1 cellular context compared by ENCODE assay signal in the genomic region with DNA sequence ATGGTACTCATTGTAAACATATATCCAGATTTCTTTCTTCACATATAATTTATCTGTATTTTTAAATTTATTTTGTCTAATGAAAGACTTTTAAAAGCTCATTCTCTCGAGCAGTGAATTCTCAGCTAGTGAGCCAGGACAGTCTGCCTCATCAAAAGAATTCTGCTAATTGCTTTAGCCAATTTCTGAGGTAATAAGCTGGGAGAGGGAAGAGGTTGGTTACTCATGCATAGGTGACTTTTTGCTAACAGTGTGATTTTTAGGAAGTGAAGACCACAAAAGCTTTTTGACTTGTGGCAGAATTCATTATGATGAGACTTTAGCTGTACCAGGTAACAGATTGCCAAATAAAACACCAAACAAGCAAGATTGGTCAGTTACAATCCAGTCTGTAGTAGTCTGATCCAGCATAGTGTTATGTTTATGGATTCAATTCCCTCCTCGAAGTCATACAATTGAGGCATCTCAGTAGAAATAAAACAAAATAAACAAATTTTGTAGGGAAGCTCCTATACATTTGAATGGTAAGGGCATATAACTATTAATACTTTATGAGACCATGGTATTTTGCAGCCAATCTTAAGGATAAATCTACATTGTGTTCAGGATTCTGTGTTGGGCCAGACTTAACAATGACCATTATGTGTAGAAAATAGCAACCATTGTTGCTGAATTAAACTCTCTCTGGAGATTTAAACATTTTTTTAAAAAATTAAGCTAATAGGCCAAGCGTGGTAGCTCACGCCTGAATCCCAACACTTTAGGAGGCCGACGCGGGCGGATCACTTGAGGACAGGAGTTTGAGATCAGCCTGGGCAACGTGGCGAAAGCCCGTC.
A peak's percentile ranks its signal among the peaks of the same experiment; 100 is the strongest.
TF ChIP-seq lines count a peak whose summit lies in the region.

No MANE protein-coding gene starts in this region.

TF ChIP-seq in GM12878, 131 proteins besides CTCF, POLR2A, EP300 and RAD21:
- peak; percentile 75 for TF ChIP-seq MTA2 (IDR thresholded peaks at IDR 0.05; ENCODE audit: low read depth)
- TF ChIP-seq RFX5 (IDR thresholded peaks at IDR 0.05; ENCODE audit: low read depth, low read length), result 0 out of 2 replicates have a peak, but pooled peaks have one; percentile 27
- peak; percentile 35; the same call in 1 of the 2 replicates for TF ChIP-seq RUNX3 (IDR thresholded peaks at IDR 0.05; ENCODE audit: low read length)
- peak; percentile 45 to 49; a peak in 2 of 4 replicates for TF ChIP-seq IKZF2 (IDR thresholded peaks at IDR 0.05)
- TF ChIP-seq SMARCA5 (IDR thresholded peaks at IDR 0.05), result no peak
- peak; percentile 40; the same call in 1 of the 2 replicates for TF ChIP-seq SPI1 (IDR thresholded peaks at IDR 0.05; ENCODE audit: borderline replicate concordance, insufficient read depth, low read depth, low read length)
- no peak for TF ChIP-seq NR2C1 (IDR thresholded peaks at IDR 0.05)
